ENCODE assay signal across 8 cellular contexts in genomic region chr7:23181684-23182553, GRCh38. TPM values are rescaled to one million over a fixed set of nuclear protein-coding genes. Genes with fewer than 3 reads are reported as not detected.
DNase-seq lines count a peak whose midpoint lies in the region; ATAC-seq and TF ChIP-seq lines count a peak whose summit lies in the region.

A gene with protein sequence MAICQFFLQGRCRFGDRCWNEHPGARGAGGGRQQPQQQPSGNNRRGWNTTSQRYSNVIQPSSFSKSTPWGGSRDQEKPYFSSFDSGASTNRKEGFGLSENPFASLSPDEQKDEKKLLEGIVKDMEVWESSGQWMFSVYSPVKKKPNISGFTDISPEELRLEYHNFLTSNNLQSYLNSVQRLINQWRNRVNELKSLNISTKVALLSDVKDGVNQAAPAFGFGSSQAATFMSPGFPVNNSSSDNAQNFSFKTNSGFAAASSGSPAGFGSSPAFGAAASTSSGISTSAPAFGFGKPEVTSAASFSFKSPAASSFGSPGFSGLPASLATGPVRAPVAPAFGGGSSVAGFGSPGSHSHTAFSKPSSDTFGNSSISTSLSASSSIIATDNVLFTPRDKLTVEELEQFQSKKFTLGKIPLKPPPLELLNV (plus strand): TSS chr7:23182048. CDS start chr7:23182086, 38 bp downstream.

- no peak for TF ChIP-seq CTCF in AG10803 (conservative IDR thresholded peaks at IDR 0.05; ENCODE audit: low read length)

- H3K4me3 ChIP-seq in AG10803 (ENCODE audit: low read length): peak within 1 kb of the TSS; percentile 97

- peak; percentile 99 for DNase-seq in AG10803 (ENCODE audit: low read depth)
- DNase-seq in NCI-H460 (ENCODE audit: extremely low read depth, low read depth): peak; percentile 99
- peak; percentile 95 for DNase-seq in activated CD4-positive, CD25-positive, alpha-beta regulatory T cell treated with anti-CD3 and anti-CD28 coated beads, Interleukin-2, amount 50 U/mL, for 72 hours
- DNase-seq in cerebellar nuclear complex (lab: John Stamatoyannopoulos, UW): peak; percentile 83 to 85
- DNase-seq in islet precursor cell: peak; percentile 99
- peak; percentile 95 to 97 (median 96) for DNase-seq in stimulated activated CD4-positive, alpha-beta T cell treated with anti-CD3 and anti-CD28 coated beads, Interleukin-12 subunit alpha, Interleukin-12 subunit beta, amount 100 ng/mL, for 48 hours (ENCODE audit: low read depth in 2 of 3, low spot score in 1 of 3)

- peak; percentile 98 for ATAC-seq in GM19043 (IDR thresholded peaks at IDR 0.05; ENCODE audit: low read depth, unreplicated experiment)
- ATAC-seq in HG03378 (IDR thresholded peaks at IDR 0.05; ENCODE audit: unreplicated experiment): peak; percentile 96

RNA-seq across cellular contexts. Expression of the gene that starts here (rescaled TPM):
- 63.0 and 85.0 TPM in 2 replicates for total RNA-seq in NCI-H460 (2014; rRNA removed; shearing (Covaris generic))
- 111 and 129 TPM in 2 replicates for polyA plus RNA-seq in NCI-H460 (2014; cell fraction: nucleus; rRNA removed)

Comparison
In these comparisons a context has a peak if more than half of its experiments do, and no peak if none do; other contexts are left out.
1. Peak in every context shown above with its lines: DNase-seq, ATAC-seq and H3K4me3 ChIP-seq.